In the genomic region with DNA sequence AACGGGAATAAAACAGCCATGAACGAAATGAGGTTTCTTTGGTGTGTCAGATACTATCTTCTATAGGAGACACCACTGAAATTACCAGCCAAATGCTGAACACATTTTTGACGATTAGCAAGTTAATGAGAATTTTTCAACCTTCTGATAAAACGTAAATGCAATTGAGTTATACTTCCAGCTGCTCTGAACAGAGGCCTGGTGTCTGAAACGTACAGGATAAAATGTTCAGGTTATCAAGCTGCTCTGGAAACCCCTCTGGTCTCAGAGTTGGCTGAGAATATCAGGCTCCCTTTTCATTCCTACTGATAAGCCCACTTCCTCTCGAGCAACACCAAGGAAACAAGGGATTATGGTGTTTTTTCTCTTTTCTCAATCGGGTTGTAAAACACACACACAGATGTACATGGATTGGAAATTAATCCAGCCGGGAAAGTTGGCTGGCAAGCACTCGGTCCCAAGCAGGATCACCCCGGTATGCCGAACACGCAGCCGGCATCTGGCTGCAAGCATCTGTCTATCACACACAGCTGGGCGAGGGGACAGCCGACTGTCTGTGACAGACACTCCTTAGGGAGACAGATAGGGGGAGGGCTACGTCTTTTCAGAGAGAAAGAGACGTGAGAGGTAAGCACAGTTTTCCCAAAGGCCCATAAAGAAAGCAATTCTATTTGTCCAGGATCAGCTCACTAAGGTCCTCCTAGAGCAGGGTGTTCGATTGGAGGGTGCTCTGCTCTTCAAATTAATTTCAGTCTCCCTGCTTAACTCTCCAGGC, we compare ENCODE assay signal across 12 cellular contexts.
DNase-seq lines count a peak whose midpoint lies in the region; ATAC-seq and TF ChIP-seq lines count a peak whose summit lies in the region.
"Had no signal": no experiment of that assay in that cellular context is flagged by ENCODE, and none has a peak within 500 bp of the region (broad histone marks: within the 10 kb centered on the region; RNA-seq: fewer than 3 reads in every experiment).

No MANE protein-coding gene starts in this region.

- no peak overlapping the region for H2BK15ac ChIP-seq in mesenchymal stem cell (ENCODE audit: low read depth, poor library complexity, severe bottlenecking)

- H3K23ac ChIP-seq in mesenchymal stem cell (ENCODE audit: low read length in 2 of 2), result no peak overlapping the region

- H3K4me1 ChIP-seq in BE2C (peaks cover 11% of the 10 kb centered on the region), OCI-LY3 (ENCODE audit: low read length) (peaks cover 21% of the 10 kb centered on the region), endocrine pancreas (ENCODE audit: control insufficient read depth, insufficient read depth, low read length) (no peaks in the 10 kb centered on the region), mesenchymal stem cell (ENCODE audit: control insufficient read depth, insufficient read depth, low read depth, low read length) (peaks cover 27% of the 10 kb centered on the region)

- no peaks in the 10 kb centered on the region for H3K36me3 Mint-ChIP-seq in activated CD4-positive, alpha-beta T cell treated with anti-CD3 and anti-CD28 coated beads, Interleukin-2, amount 10 ng/mL, durations not matched to agents 7 days and 5 days (ENCODE audit: low read depth)

- H3K4me3 Mint-ChIP-seq in activated CD4-positive, alpha-beta T cell treated with anti-CD3 and anti-CD28 coated beads, Interleukin-2, amount 10 ng/mL, durations not matched to agents 7 days and 5 days, result no peak overlapping the region

- peak overlapping the region; percentile 62 for H4K91ac ChIP-seq in mesenchymal stem cell (ENCODE audit: low read length)

- no peak overlapping the region for H2BK5ac ChIP-seq in mesenchymal stem cell (ENCODE audit: low read depth, low read length, poor library complexity, severe bottlenecking)

- H4K20me1 ChIP-seq in OCI-LY3 (ENCODE audit: insufficient read depth, low read length), result no peaks in the 10 kb centered on the region

- WGBS in mesenchymal stem cell, result 69% methylated on average over 18 of the region's 18 CpGs

- no peaks in the 10 kb centered on the region for H3K79me1 ChIP-seq in mesenchymal stem cell (replicated peaks; ENCODE audit: low read length, poor library complexity, severe bottlenecking)

- no peak for TF ChIP-seq CTCF in BE2C (IDR thresholded peaks at IDR 0.05; ENCODE audit: low read depth, low read length)
- no peak for TF ChIP-seq CTCF in OCI-LY3 (IDR thresholded peaks at IDR 0.05; ENCODE audit: low read depth, low read length)

- H3K4me1 Mint-ChIP-seq in activated CD4-positive, alpha-beta T cell treated with anti-CD3 and anti-CD28 coated beads, Interleukin-2, amount 10 ng/mL, durations not matched to agents 7 days and 5 days, result peaks cover 3% of the 10 kb centered on the region

- no peak overlapping the region for H3K14ac ChIP-seq in mesenchymal stem cell (ENCODE audit: low read length in 2 of 2)

- no peak overlapping the region for H3K27ac Mint-ChIP-seq in activated CD4-positive, alpha-beta T cell treated with anti-CD3 and anti-CD28 coated beads, Interleukin-2, amount 10 ng/mL, durations not matched to agents 7 days and 5 days

- CTCF ChIA-PET in activated CD4-positive, alpha-beta T cell treated with anti-CD3 and anti-CD28 coated beads, Interleukin-2, amount 10 ng/mL, durations not matched to agents 7 days and 5 days (lab: Charles Lee), result no interaction called here

- H3K4me2 ChIP-seq in OCI-LY3 (ENCODE audit: low read length) (peak overlapping the region; percentile 72), mesenchymal stem cell (ENCODE audit: low read length, poor library complexity, severe bottlenecking) (no peak overlapping the region)

- peak; percentile 74 for DNase-seq in BE2C
- DNase-seq in mesenchymal stem cell, result no peak
- no peak for DNase-seq in activated CD4-positive, alpha-beta T cell treated with anti-CD3 and anti-CD28 coated beads, Interleukin-2, amount 10 ng/mL, durations not matched to agents 7 days and 5 days
- DNase-seq: activated effector memory CD4-positive, alpha-beta T cell treated with Interleukin-2 at 50 U/mL for 16 hours; central memory CD4-positive, alpha-beta T cell had no signal

- H3K4ac ChIP-seq in mesenchymal stem cell (ENCODE audit: low read depth in 1 of 2, low read length in 2 of 2), result peak overlapping the region in 1 of 2 experiments; percentile 5

- POLR2A ChIA-PET in activated CD4-positive, alpha-beta T cell treated with anti-CD3 and anti-CD28 coated beads, Interleukin-2, amount 10 ng/mL, durations not matched to agents 7 days and 5 days (lab: Charles Lee), result no interaction called here

- H4K8ac ChIP-seq in mesenchymal stem cell (ENCODE audit: low read length), result peak overlapping the region; percentile 84

- H2BK120ac ChIP-seq in mesenchymal stem cell (ENCODE audit: low read depth, low read length), result no peak overlapping the region

- ATAC-seq in HG02571 (IDR thresholded peaks at IDR 0.05; ENCODE audit: unreplicated experiment), result no peak
- no peak for ATAC-seq in GM21526 (IDR thresholded peaks at IDR 0.05; ENCODE audit: low FRiP score, unreplicated experiment)
- no peak for ATAC-seq in GM21515 (IDR thresholded peaks at IDR 0.05; ENCODE audit: unreplicated experiment)
- ATAC-seq: activated CD4-positive, CD25-positive, alpha-beta regulatory T cell treated with anti-CD3 and anti-CD28 coated beads, Interleukin-2, amount 50 U/mL, for 24 hours had no signal

- H3K27ac ChIP-seq in OCI-LY3 (ENCODE audit: low read length) (no peak overlapping the region), mesenchymal stem cell (ENCODE audit: low read length, poor library complexity, severe bottlenecking) (no peak overlapping the region)
- H3K27ac ChIP-seq: neutrophil had no signal

- peak overlapping the region in 1 of 2 experiments; percentile 59 for H3K18ac ChIP-seq in mesenchymal stem cell (ENCODE audit: low read depth in 1 of 2, low read length in 2 of 2)

- H2AFZ ChIP-seq in OCI-LY3 (ENCODE audit: low read depth, low read length), result no peak overlapping the region
- no peak overlapping the region for H2AFZ ChIP-seq in mesenchymal stem cell (ENCODE audit: low read depth, low read length)

- H3K27me3 ChIP-seq in BE2C, result no peaks in the 10 kb centered on the region
- H3K27me3 ChIP-seq in OCI-LY3 (ENCODE audit: low read depth, low read length), result peaks cover 16% of the 10 kb centered on the region
- no peaks in the 10 kb centered on the region for H3K27me3 ChIP-seq in endocrine pancreas (ENCODE audit: control insufficient read depth, insufficient read depth, low read length)
- H3K27me3 ChIP-seq in mesenchymal stem cell (ENCODE audit: control insufficient read depth in 1 of 2, insufficient read depth in 1 of 2, low read length in 2 of 2), result peaks cover 0 to 20% of the 10 kb centered on the region in 2 experiments
- H3K27me3 ChIP-seq: neutrophil had no signal

- H3K79me2 ChIP-seq in OCI-LY3 (ENCODE audit: low read length), result no peaks in the 10 kb centered on the region

- H3K4me3 ChIP-seq in BE2C (ENCODE audit: low read depth, low read length) (peak overlapping the region; percentile 38), OCI-LY3 (ENCODE audit: low read length) (no peak overlapping the region), endocrine pancreas (ENCODE audit: control insufficient read depth, insufficient read depth, low read length) (no peak overlapping the region), mesenchymal stem cell (ENCODE audit: insufficient read depth in 1 of 2, low read depth in 1 of 2, low read length in 2 of 2) (peak overlapping the region in 1 of 2 experiments; percentile 24)

- H3K9me3 ChIP-seq in BE2C (no peaks in the 10 kb centered on the region), OCI-LY3 (ENCODE audit: insufficient read depth, low read length) (no peaks in the 10 kb centered on the region), endocrine pancreas (ENCODE audit: control insufficient read depth, low read length) (no peaks in the 10 kb centered on the region), mesenchymal stem cell (ENCODE audit: control insufficient read depth, low read length) (no peaks in the 10 kb centered on the region)
- H3K9me3 ChIP-seq: neutrophil had no signal

- H3K36me3 ChIP-seq in BE2C, result no peaks in the 10 kb centered on the region
- H3K36me3 ChIP-seq in OCI-LY3 (replicated peaks; ENCODE audit: low read depth, low read length), result no peaks in the 10 kb centered on the region
- H3K36me3 ChIP-seq in endocrine pancreas (ENCODE audit: control insufficient read depth, insufficient read depth, low read length), result no peaks in the 10 kb centered on the region
- H3K36me3 ChIP-seq in mesenchymal stem cell (ENCODE audit: control insufficient read depth in 1 of 2, insufficient read depth in 2 of 2, low read depth in 1 of 2, low read length in 2 of 2), result no peaks in the 10 kb centered on the region
- H3K36me3 ChIP-seq: neutrophil had no signal

- H3K9me3 Mint-ChIP-seq in activated CD4-positive, alpha-beta T cell treated with anti-CD3 and anti-CD28 coated beads, Interleukin-2, amount 10 ng/mL, durations not matched to agents 7 days and 5 days, result no peaks in the 10 kb centered on the region

- H3K9ac ChIP-seq in OCI-LY3 (ENCODE audit: low read length) (no peak overlapping the region), endocrine pancreas (ENCODE audit: control insufficient read depth, insufficient read depth, low read length) (peak overlapping the region; percentile 35), mesenchymal stem cell (ENCODE audit: low read length) (peak overlapping the region; percentile 26)

- no peak overlapping the region for H2AK5ac ChIP-seq in mesenchymal stem cell (ENCODE audit: low read length, severe bottlenecking)

- peak overlapping the region in 1 of 2 experiments; percentile 13 for H2BK12ac ChIP-seq in mesenchymal stem cell (ENCODE audit: low read length in 2 of 2)

- H3K27me3 Mint-ChIP-seq in activated CD4-positive, alpha-beta T cell treated with anti-CD3 and anti-CD28 coated beads, Interleukin-2, amount 10 ng/mL, durations not matched to agents 7 days and 5 days, result no peaks in the 10 kb centered on the region
